In genomic region chr10:87724789-87725188, GRCh38 we compare ENCODE assay signal across 37 cellular contexts.
"Had no signal": no experiment of that assay in that cellular context is flagged by ENCODE, and none has a peak within 500 bp of the region (broad histone marks: within the 10 kb centered on the region; RNA-seq: fewer than 3 reads in every experiment).

No MANE protein-coding gene starts in this region.

- H3K27me3 Mint-ChIP-seq: brain had no signal

- H3K9me3 Mint-ChIP-seq: activated naive CD4-positive, alpha-beta T cell treated with anti-CD3 and anti-CD28 coated beads for 36 hours; activated naive CD4-positive, alpha-beta T cell treated with anti-CD3 and anti-CD28 coated beads, Interleukin-2, amount 10 ng/mL, durations not matched to agents 7 days and 5 days; activated naive CD4-positive, alpha-beta T cell treated with anti-CD3 and anti-CD28 coated beads, Interleukin-2, amount 50 U/mL, for 24 hours; activated naive CD4-positive, alpha-beta T cell treated with anti-CD3 and anti-CD28 coated beads, Interleukin-2, amount 50 U/mL, for 72 hours; activated naive CD8-positive, alpha-beta T cell treated with anti-CD3 and anti-CD28 coated beads for 36 hours; activated naive CD8-positive, alpha-beta T cell treated with anti-CD3 and anti-CD28 coated beads, Interleukin-2, amount 10 ng/mL, durations not matched to agents 7 days and 5 days; activated naive CD8-positive, alpha-beta T cell treated with anti-CD3 and anti-CD28 coated beads, Interleukin-2, amount 50 U/mL, for 24 hours; activated T-cell treated with anti-CD3 and anti-CD28 coated beads, Interleukin-2, amount 50 U/mL, for 24 hours; activated T-cell treated with anti-CD3 and anti-CD28 coated beads, Interleukin-2, amount 50 U/mL, for 4 hours; activated T-cell treated with anti-CD3 and anti-CD28 coated beads, Interleukin-2, amount 50 U/mL, for 72 hours; activated T-helper 1 cell treated with anti-CD3 and anti-CD28 coated beads, Interleukin-12 subunit alpha, Interleukin-12 subunit beta, Interleukin-2, Interleukin-4 antibody, amounts not matched to agents 30 ng/mL and 10 ng/mL and 1 ng/mL, durations not matched to agents 14 hours and 24 hours and 36 hours; activated T-helper 17 cell treated with anti-CD3 and anti-CD28 coated beads, Interleukin-2, amount 50 U/mL, for 72 hours; activated T-helper 2 cell treated with anti-CD3 and anti-CD28 coated beads, Interferon-gamma antibody, Interleukin-2, Interleukin-4, amounts not matched to agents 10 μg/mL and 5 μg/mL and 100 μg/mL, durations not matched to agents 14 hours and 24 hours and 36 hours; brain; central memory CD8-positive, alpha-beta T cell had no signal

- ATAC-seq: activated naive CD4-positive, alpha-beta T cell treated with anti-CD3 and anti-CD28 coated beads, Interleukin-2, amount 50 U/mL, for 72 hours; activated naive CD8-positive, alpha-beta T cell treated with anti-CD3 and anti-CD28 coated beads, Interleukin-2, amount 50 U/mL, for 24 hours; activated T-cell treated with anti-CD3 and anti-CD28 coated beads, Interleukin-2, amount 50 U/mL, for 4 hours; activated T-cell treated with anti-CD3 and anti-CD28 coated beads, Interleukin-2, amount 50 U/mL, for 72 hours; activated T-helper 17 cell treated with anti-CD3 and anti-CD28 coated beads, Interleukin-2, amount 50 U/mL, for 72 hours; body of pancreas had no signal

- H3K4me3 ChIP-seq: adrenal gland, ascending aorta, body of pancreas, breast epithelium, cardiac muscle cell had no signal

- H3K9me3 ChIP-seq: adrenal gland, ascending aorta, body of pancreas, breast epithelium had no signal

- H3K27me3 ChIP-seq: adrenal gland, ascending aorta, body of pancreas, brain microvascular endothelial cell, breast epithelium, cardiac muscle cell had no signal

- H3K27ac Mint-ChIP-seq: activated naive CD4-positive, alpha-beta T cell treated with anti-CD3 and anti-CD28 coated beads for 36 hours; activated naive CD4-positive, alpha-beta T cell treated with anti-CD3 and anti-CD28 coated beads, Interleukin-2, amount 10 ng/mL, durations not matched to agents 7 days and 5 days; activated naive CD4-positive, alpha-beta T cell treated with anti-CD3 and anti-CD28 coated beads, Interleukin-2, amount 50 U/mL, for 24 hours; activated naive CD4-positive, alpha-beta T cell treated with anti-CD3 and anti-CD28 coated beads, Interleukin-2, amount 50 U/mL, for 72 hours; activated naive CD8-positive, alpha-beta T cell; activated naive CD8-positive, alpha-beta T cell treated with anti-CD3 and anti-CD28 coated beads for 36 hours; activated naive CD8-positive, alpha-beta T cell treated with anti-CD3 and anti-CD28 coated beads, Interleukin-2, amount 10 ng/mL, durations not matched to agents 7 days and 5 days; activated naive CD8-positive, alpha-beta T cell treated with anti-CD3 and anti-CD28 coated beads, Interleukin-2, amount 50 U/mL, for 24 hours; activated T-cell treated with anti-CD3 and anti-CD28 coated beads, Interleukin-2, amount 50 U/mL, for 24 hours; activated T-cell treated with anti-CD3 and anti-CD28 coated beads, Interleukin-2, amount 50 U/mL, for 72 hours; activated T-helper 1 cell treated with anti-CD3 and anti-CD28 coated beads, Interleukin-12 subunit alpha, Interleukin-12 subunit beta, Interleukin-2, Interleukin-4 antibody, amounts not matched to agents 30 ng/mL and 10 ng/mL and 1 ng/mL, durations not matched to agents 14 hours and 24 hours and 36 hours; activated T-helper 17 cell treated with anti-CD3 and anti-CD28 coated beads, Interleukin-2, amount 50 U/mL, for 72 hours; activated T-helper 2 cell treated with anti-CD3 and anti-CD28 coated beads, Interferon-gamma antibody, Interleukin-2, Interleukin-4, amounts not matched to agents 10 μg/mL and 5 μg/mL and 100 μg/mL, durations not matched to agents 14 hours and 24 hours and 36 hours; brain had no signal

- H3K36me3 ChIP-seq: adrenal gland, breast epithelium, cardiac muscle cell had no signal

- H3K36me3 Mint-ChIP-seq: activated naive CD4-positive, alpha-beta T cell treated with anti-CD3 and anti-CD28 coated beads, Interleukin-2, amount 10 ng/mL, durations not matched to agents 7 days and 5 days; activated naive CD4-positive, alpha-beta T cell treated with anti-CD3 and anti-CD28 coated beads, Interleukin-2, amount 50 U/mL, for 24 hours; activated naive CD4-positive, alpha-beta T cell treated with anti-CD3 and anti-CD28 coated beads, Interleukin-2, amount 50 U/mL, for 72 hours; activated naive CD8-positive, alpha-beta T cell; activated naive CD8-positive, alpha-beta T cell treated with anti-CD3 and anti-CD28 coated beads for 36 hours; activated naive CD8-positive, alpha-beta T cell treated with anti-CD3 and anti-CD28 coated beads, Interleukin-2, amount 10 ng/mL, durations not matched to agents 7 days and 5 days; brain had no signal

- H3K27ac ChIP-seq: adrenal gland, ascending aorta, body of pancreas, brain microvascular endothelial cell, breast epithelium, cardiac muscle cell had no signal

- DNase-seq: activated effector memory CD4-positive, alpha-beta T cell treated with anti-CD3 and anti-CD28 coated beads, Interleukin-2, amount 50 U/mL, for 16 hours; activated effector memory CD4-positive, alpha-beta T cell treated with Interleukin-2 at 50 U/mL for 16 hours; activated gamma-delta T cell; activated gamma-delta T cell treated with Interleukin-2 at 50 U/mL for 16 hours; activated naive CD4-positive, alpha-beta T cell; activated naive CD4-positive, alpha-beta T cell treated with anti-CD3 and anti-CD28 coated beads for 36 hours; activated naive CD4-positive, alpha-beta T cell treated with anti-CD3 and anti-CD28 coated beads, Interleukin-2, amount 10 ng/mL, durations not matched to agents 7 days and 5 days; activated naive CD4-positive, alpha-beta T cell treated with anti-CD3 and anti-CD28 coated beads, Interleukin-2, amount 50 U/mL, for 16 hours; activated naive CD4-positive, alpha-beta T cell treated with Interleukin-2 at 50 U/mL for 16 hours; activated naive CD8-positive, alpha-beta T cell treated with anti-CD3 and anti-CD28 coated beads for 36 hours; activated naive CD8-positive, alpha-beta T cell treated with anti-CD3 and anti-CD28 coated beads, Interleukin-2, amount 10 ng/mL, durations not matched to agents 7 days and 5 days; activated naive CD8-positive, alpha-beta T cell treated with anti-CD3 and anti-CD28 coated beads, Interleukin-2, amount 50 U/mL, for 24 hours; activated T-cell treated with anti-CD3 and anti-CD28 coated beads, Interleukin-2, amount 50 U/mL, for 24 hours; activated T-cell treated with anti-CD3 and anti-CD28 coated beads, Interleukin-2, amount 50 U/mL, for 4 hours; activated T-cell treated with anti-CD3 and anti-CD28 coated beads, Interleukin-2, amount 50 U/mL, for 48 hours; activated T-cell treated with anti-CD3 and anti-CD28 coated beads, Interleukin-2, amount 50 U/mL, for 72 hours; adrenal gland; amniotic stem cell; amygdala; anterior cingulate cortex; aorta; body of pancreas; brain microvascular endothelial cell; caudate nucleus; central memory CD4-positive, alpha-beta T cell; cerebellar nuclear complex had no signal

- H3K4me3 Mint-ChIP-seq: activated naive CD4-positive, alpha-beta T cell treated with anti-CD3 and anti-CD28 coated beads for 36 hours; activated naive CD4-positive, alpha-beta T cell treated with anti-CD3 and anti-CD28 coated beads, Interleukin-2, amount 10 ng/mL, durations not matched to agents 7 days and 5 days; activated naive CD4-positive, alpha-beta T cell treated with anti-CD3 and anti-CD28 coated beads, Interleukin-2, amount 50 U/mL, for 24 hours; activated naive CD8-positive, alpha-beta T cell; activated naive CD8-positive, alpha-beta T cell treated with anti-CD3 and anti-CD28 coated beads for 36 hours; activated naive CD8-positive, alpha-beta T cell treated with anti-CD3 and anti-CD28 coated beads, Interleukin-2, amount 10 ng/mL, durations not matched to agents 7 days and 5 days; activated naive CD8-positive, alpha-beta T cell treated with anti-CD3 and anti-CD28 coated beads, Interleukin-2, amount 50 U/mL, for 24 hours; activated T-cell treated with anti-CD3 and anti-CD28 coated beads, Interleukin-2, amount 50 U/mL, for 24 hours; activated T-cell treated with anti-CD3 and anti-CD28 coated beads, Interleukin-2, amount 50 U/mL, for 4 hours; activated T-cell treated with anti-CD3 and anti-CD28 coated beads, Interleukin-2, amount 50 U/mL, for 72 hours; activated T-helper 1 cell treated with anti-CD3 and anti-CD28 coated beads, Interleukin-12 subunit alpha, Interleukin-12 subunit beta, Interleukin-2, Interleukin-4 antibody, amounts not matched to agents 30 ng/mL and 10 ng/mL and 1 ng/mL, durations not matched to agents 14 hours and 24 hours and 36 hours; activated T-helper 17 cell treated with anti-CD3 and anti-CD28 coated beads, Interleukin-2, amount 50 U/mL, for 72 hours; brain; central memory CD8-positive, alpha-beta T cell had no signal

- H3K4me1 ChIP-seq: ascending aorta, body of pancreas, breast epithelium had no signal

- H3K4me1 Mint-ChIP-seq: activated naive CD4-positive, alpha-beta T cell treated with anti-CD3 and anti-CD28 coated beads, Interleukin-2, amount 10 ng/mL, durations not matched to agents 7 days and 5 days; activated naive CD4-positive, alpha-beta T cell treated with anti-CD3 and anti-CD28 coated beads, Interleukin-2, amount 50 U/mL, for 24 hours; activated naive CD8-positive, alpha-beta T cell treated with anti-CD3 and anti-CD28 coated beads for 36 hours; activated naive CD8-positive, alpha-beta T cell treated with anti-CD3 and anti-CD28 coated beads, Interleukin-2, amount 10 ng/mL, durations not matched to agents 7 days and 5 days; activated T-helper 17 cell treated with anti-CD3 and anti-CD28 coated beads, Interleukin-2, amount 50 U/mL, for 72 hours; central memory CD8-positive, alpha-beta T cell had no signal
